Comparison of ENCODE assay signal across 17 cellular contexts in genomic region chr4:24688453-24688852, GRCh38.
DNase-seq lines count a peak whose midpoint lies in the region; ATAC-seq, FAIRE-seq and TF ChIP-seq lines count a peak whose summit lies in the region.
"Had no signal": no experiment of that assay in that cellular context is flagged by ENCODE, and none has a peak within 500 bp of the region (broad histone marks: within the 10 kb centered on the region; RNA-seq: fewer than 3 reads in every experiment).

No MANE protein-coding gene starts in this region.

- H3K4me1 Mint-ChIP-seq in GM23338 = peaks cover 36% of the 10 kb centered on the region
- H3K4me1 Mint-ChIP-seq: CD4-positive, alpha-beta memory T cell had no signal

- no peak overlapping the region for H2BK120ac ChIP-seq in mesenchymal stem cell (ENCODE audit: low read depth, low read length)

- H3K18ac ChIP-seq in mesenchymal stem cell (ENCODE audit: low read depth in 1 of 2, low read length in 2 of 2) = no peak overlapping the region

- H3K27ac Mint-ChIP-seq in GM23338 = no peak overlapping the region
- H3K27ac Mint-ChIP-seq: CD4-positive, alpha-beta memory T cell had no signal

- H3K4me3 Mint-ChIP-seq in GM23338 = no peak overlapping the region
- H3K4me3 Mint-ChIP-seq: CD4-positive, alpha-beta memory T cell had no signal

- POLR2A ChIA-PET in HEK293 (lab: Yijun Ruan, JAX) = no interaction called here

- no peak for ATAC-seq in GM23338
- no peak for ATAC-seq in GM18519 (IDR thresholded peaks at IDR 0.05; ENCODE audit: low FRiP score, unreplicated experiment)

- no peak overlapping the region for H2BK5ac ChIP-seq in mesenchymal stem cell (ENCODE audit: low read depth, low read length, poor library complexity, severe bottlenecking)

- WGBS in mesenchymal stem cell = 73% methylated on average over 3 of the region's 3 CpGs

- no peaks in the 10 kb centered on the region; the same call in 1 of the 3 replicates for H3K36me3 Mint-ChIP-seq in GM23338 (ENCODE audit: low read depth)
- H3K36me3 Mint-ChIP-seq: CD4-positive, alpha-beta memory T cell had no signal

- H2AK5ac ChIP-seq in mesenchymal stem cell (ENCODE audit: low read length, severe bottlenecking) = no peak overlapping the region

- no peak overlapping the region for H3K14ac ChIP-seq in mesenchymal stem cell (ENCODE audit: low read length in 2 of 2)

- no peak overlapping the region for H2BK12ac ChIP-seq in mesenchymal stem cell (ENCODE audit: low read length in 2 of 2)

- TF ChIP-seq CTCF in GM23338 (conservative IDR thresholded peaks at IDR 0.05; ENCODE audit: low read depth in 2 of 2) (no peak), HEK293 (tag by site-specific recombination; IDR thresholded peaks at IDR 0.05) (no peak), bronchial epithelial cell (IDR thresholded peaks at IDR 0.05; ENCODE audit: insufficient read depth, low read length, severe bottlenecking) (no peak)

- no peak overlapping the region for H3K4ac ChIP-seq in mesenchymal stem cell (ENCODE audit: low read depth in 1 of 2, low read length in 2 of 2)

- H3K27me3 ChIP-seq in GM23338 (ENCODE audit: insufficient read depth) = no peaks in the 10 kb centered on the region
- no peaks in the 10 kb centered on the region for H3K27me3 ChIP-seq in bronchial epithelial cell (ENCODE audit: control insufficient read depth, insufficient read depth, low read length)
- peaks cover 0 to 14% of the 10 kb centered on the region in 2 experiments for H3K27me3 ChIP-seq in mesenchymal stem cell (ENCODE audit: control insufficient read depth in 1 of 2, insufficient read depth in 1 of 2, low read length in 2 of 2)

- peak overlapping the region; percentile 41 for H4K91ac ChIP-seq in mesenchymal stem cell (ENCODE audit: low read length)

- H4K20me1 ChIP-seq in GM23338 (replicated peaks; ENCODE audit: insufficient read depth) = no peaks in the 10 kb centered on the region

- H3K9me2 ChIP-seq in GM23338 (ENCODE audit: insufficient read depth) = 0 out of 2 replicates have a peak, but pooled peaks cover under 1% of the 10 kb centered on the region

- H3K4me3 ChIP-seq in GM23338 (no peak overlapping the region), HEK293 (ENCODE audit: low read depth, low read length) (no peak overlapping the region), bronchial epithelial cell (ENCODE audit: low read depth, low read length) (no peak overlapping the region), mesenchymal stem cell (ENCODE audit: insufficient read depth in 1 of 2, low read depth in 1 of 2, low read length in 2 of 2) (no peak overlapping the region)
- H3K4me3 ChIP-seq: GM23248, HAP-1 had no signal

- no peak overlapping the region for H3K23ac ChIP-seq in mesenchymal stem cell (ENCODE audit: low read length in 2 of 2)

- H3F3A ChIP-seq in GM23338 (replicated peaks; ENCODE audit: low read depth) = no peaks in the 10 kb centered on the region

- H3K4me1 ChIP-seq in GM23338 (ENCODE audit: insufficient read depth) (peaks cover 38% of the 10 kb centered on the region), HEK293 (ENCODE audit: control insufficient read depth, insufficient read depth, low read length) (no peaks in the 10 kb centered on the region), mesenchymal stem cell (ENCODE audit: control insufficient read depth, insufficient read depth, low read depth, low read length) (no peaks in the 10 kb centered on the region)
- H3K4me1 ChIP-seq: HAP-1 had no signal

- H3K27me3 Mint-ChIP-seq in GM23338 (ENCODE audit: insufficient read depth, low read depth, poor library complexity) = peaks cover 2% of the 10 kb centered on the region

- H3K9me3 Mint-ChIP-seq in GM23338 = peaks cover 4% of the 10 kb centered on the region; the same call in 2 of the 3 replicates

- no peaks in the 10 kb centered on the region for H3K79me2 ChIP-seq in GM23338 (replicated peaks; ENCODE audit: insufficient read depth)

- H3K9ac ChIP-seq in mesenchymal stem cell (ENCODE audit: low read length) = no peak overlapping the region
- H3K9ac ChIP-seq: GM23248 had no signal

- no peaks in the 10 kb centered on the region for H3K9me3 ChIP-seq in HEK293 (ENCODE audit: control insufficient read depth, insufficient read depth, low read depth, low read length)
- H3K9me3 ChIP-seq in mesenchymal stem cell (ENCODE audit: control insufficient read depth, low read length) = peaks cover 5% of the 10 kb centered on the region
- H3K9me3 ChIP-seq: Caco-2, HAP-1 had no signal

- FAIRE-seq in bronchial epithelial cell (lab: Jason Lieb, UNC) = peak; percentile 70
- FAIRE-seq: G401.6, GM12892, GM19239, H54 had no signal

- H3K36me3 ChIP-seq in GM23338 (ENCODE audit: insufficient read depth) = no peaks in the 10 kb centered on the region
- H3K36me3 ChIP-seq in HEK293 (ENCODE audit: control insufficient read depth in 2 of 2, insufficient read depth in 1 of 2, low read length in 2 of 2) = no peaks in the 10 kb centered on the region
- H3K36me3 ChIP-seq in bronchial epithelial cell (ENCODE audit: control insufficient read depth, insufficient read depth, low read length) = no peaks in the 10 kb centered on the region
- no peaks in the 10 kb centered on the region for H3K36me3 ChIP-seq in mesenchymal stem cell (ENCODE audit: control insufficient read depth in 1 of 2, insufficient read depth in 2 of 2, low read depth in 1 of 2, low read length in 2 of 2)
- H3K36me3 ChIP-seq: HAP-1 had no signal

- H3K27ac ChIP-seq in GM23338 (ENCODE audit: low read depth) (no peak overlapping the region), HEK293 (ENCODE audit: extremely low read depth, low read depth, low read length) (no peak overlapping the region), mesenchymal stem cell (ENCODE audit: low read length, poor library complexity, severe bottlenecking) (no peak overlapping the region)
- H3K27ac ChIP-seq: GM23248 had no signal

- H3K4me2 ChIP-seq in GM23338 (0 out of 2 replicates have a peak overlapping the region, but pooled peaks have one; percentile 12), mesenchymal stem cell (ENCODE audit: low read length, poor library complexity, severe bottlenecking) (no peak overlapping the region)

- H3K79me1 ChIP-seq in mesenchymal stem cell (replicated peaks; ENCODE audit: low read length, poor library complexity, severe bottlenecking) = no peaks in the 10 kb centered on the region

- no peak overlapping the region for H2BK15ac ChIP-seq in mesenchymal stem cell (ENCODE audit: low read depth, poor library complexity, severe bottlenecking)

- H2AFZ ChIP-seq in GM23338 (no peak overlapping the region), mesenchymal stem cell (ENCODE audit: low read depth, low read length) (no peak overlapping the region)
- H2AFZ ChIP-seq: GM23248 had no signal

- no peak overlapping the region for H4K8ac ChIP-seq in mesenchymal stem cell (ENCODE audit: low read length)

- DNase-seq in GM23338 (ENCODE audit: low spot score) (no peak), bronchial epithelial cell (ENCODE audit: low read depth) (no peak), mesenchymal stem cell (no peak), midbrain (lab: John Stamatoyannopoulos, UW) (no peak)
- DNase-seq: C1 segment of cervical spinal cord; Caco-2; CD4-positive, alpha-beta memory T cell; DMS153; DND-41; GM23248 had no signal

- CTCF ChIA-PET in HEK293 (lab: Yijun Ruan, JAX) = no interaction called here

TF ChIP-seq in GM23338, 12 proteins besides CTCF, POLR2A, EP300 and RAD21 (continues in another document):
- TF ChIP-seq EZH2phosphoT487 (IDR thresholded peaks at IDR 0.05; ENCODE audit: unreplicated experiment) (no peak), NANOG (IDR thresholded peaks at IDR 0.05; ENCODE audit: borderline replicate concordance) (no peak)

TF ChIP-seq in HEK293, 187 proteins besides CTCF, POLR2A, EP300 and RAD21:
- TF ChIP-seq ZFP3 (tag by site-specific recombination; IDR thresholded peaks at IDR 0.05; ENCODE audit: low read depth) (no peak), REST (tag by site-specific recombination; IDR thresholded peaks at IDR 0.05) (0 out of 2 replicates have a peak, but pooled peaks have one; percentile 33)
